Comparison of ENCODE assay signal across 8 cellular contexts in genomic region chr15:49621327-49622210, GRCh38. TPM values are rescaled to one million over a fixed set of nuclear protein-coding genes. Genes with fewer than 3 reads are reported as not detected.
DNase-seq lines count a peak whose midpoint lies in the region; ATAC-seq and TF ChIP-seq lines count a peak whose summit lies in the region.

No MANE protein-coding gene starts in this region.

- intact Hi-C loops in PC-9 (cut with micrococcal nuclease; ENCODE audit: unreplicated experiment) = loop anchor here (10.0 kb wide), 1 partner anchor 467 kb away; the partner anchor contains the start of gene COPS2

- POLR2A ChIA-PET in PC-9 (lab: Charles Lee; ENCODE audit: unreplicated experiment) = interaction anchor here (0.6 kb wide), 1 partner anchor 576 kb away, joined by 4 read pairs; no protein-coding TSS in a partner anchor

- DNase-seq in NCI-H748 (lab: John Stamatoyannopoulos, UW; ENCODE audit: unreplicated experiment) (peak; percentile 10), NCI-H748 treated with DMSO at 0.1 percent for 48 hours (lab: John Stamatoyannopoulos, UW) (no peak), PC-9 (no peak), dermis blood vessel endothelial cell (peak; percentile 4), naive B cell (peak; percentile 4), SKM-1 treated with dmso at 0.1 percent for 144 hours (lab: John Stamatoyannopoulos, UW; ENCODE audit: unreplicated experiment) (no peak), islet precursor cell (no peak)

- H3K4me2 ChIP-seq in PC-9 = peak overlapping the region; percentile 74

- CTCF ChIA-PET in PC-9 (lab: Charles Lee) = interaction anchor here (0.7 kb wide), 1 partner anchor 755 kb away, joined by 17 read pairs; no protein-coding TSS in a partner anchor

- peaks cover 14% of the 10 kb centered on the region; the same call in 1 of the 2 replicates for H3F3A ChIP-seq in PC-9 (ENCODE audit: insufficient read depth, low read depth)

- H3K27ac ChIP-seq in PC-9 = peak overlapping the region; percentile 66

- no peaks in the 10 kb centered on the region for H3K27me3 ChIP-seq in PC-9 (ENCODE audit: insufficient read depth, low read depth)

- H3K27ac Mint-ChIP-seq in naive B cell = peak overlapping the region in 5 of 6 donors; percentile 93 to 98 (median 97)

- ATAC-seq in naive B cell (ENCODE audit: low read depth in 2 of 2) (no peak), GM18870 (IDR thresholded peaks at IDR 0.05; ENCODE audit: unreplicated experiment) (no peak)

- BruUV-seq in PC-9 (replicated peaks; lab: Mats Ljungman, UMichigan) = TSS peak; percentile 57

- peaks cover 27% of the 10 kb centered on the region for H3K79me2 ChIP-seq in PC-9 (ENCODE audit: low read depth)

- H2AFZ ChIP-seq in PC-9 = peak overlapping the region; percentile 88

- no peaks in the 10 kb centered on the region; the same call in 1 of the 2 replicates for H3K9me2 ChIP-seq in PC-9 (ENCODE audit: insufficient read depth)

- H3K9me3 ChIP-seq in PC-9 (ENCODE audit: insufficient read depth, low read depth) = peaks cover 6% of the 10 kb centered on the region

- peak overlapping the region; percentile 92 to 99 (median 98) for H3K4me3 Mint-ChIP-seq in naive B cell

- H3K36me3 ChIP-seq in PC-9 (ENCODE audit: low read depth) = peaks cover 17% of the 10 kb centered on the region

- peaks cover 13% of the 10 kb centered on the region for H3K4me1 ChIP-seq in PC-9 (replicated peaks; ENCODE audit: insufficient read depth)

- no peaks in the 10 kb centered on the region for H3K27me3 Mint-ChIP-seq in naive B cell

- no peak for TF ChIP-seq CTCF in PC-9 (conservative IDR thresholded peaks at IDR 0.05)

- peaks cover 9 to 17% of the 10 kb centered on the region in 2 donors for H3K36me3 Mint-ChIP-seq in naive B cell

- H3K9me3 Mint-ChIP-seq in naive B cell = peaks cover 0 to 10% (median 2%) of the 10 kb centered on the region in 7 donors

- H4K20me1 ChIP-seq in PC-9 (ENCODE audit: insufficient read depth) = no peaks in the 10 kb centered on the region

- H3K4me1 Mint-ChIP-seq in naive B cell = peaks cover 22 to 26% (median 22%) of the 10 kb centered on the region in 3 donors

- H3K4me3 ChIP-seq in PC-9 = peak overlapping the region; percentile 98

RNA-seq across cellular contexts. Expression of gene DTWD1, which starts 0.7 kb away (rescaled TPM):
- total RNA-seq in PC-9 (2021) (21.1 and 24.5 TPM in 2 replicates), dermis blood vessel endothelial cell (12.3 and 16.6 TPM in 2 replicates)
- polyA plus RNA-seq in naive B cell (ENCODE audit: low read depth in 6 of 6) = 10 to 100 TPM; 16.8 to 32.0 (median 26.6) TPM

RNA-seq across cellular contexts. Expression of gene FAM227B, which starts 1.0 kb away (rescaled TPM):
- total RNA-seq in PC-9 (2021) (1.4 and 3.3 TPM in 2 replicates), dermis blood vessel endothelial cell (1.4 and 2.4 TPM in 2 replicates)
- 10 to 100 TPM; 15.8 to 27.3 (median 20.0) TPM for polyA plus RNA-seq in naive B cell (ENCODE audit: low read depth in 6 of 6)

Comparison
In these comparisons a context has a peak if more than half of its experiments do, and no peak if none do; other contexts are left out.
1. DNase-seq: peak in NCI-H748 (single experiment), dermis blood vessel endothelial cell (single experiment) and naive B cell (single experiment); none in NCI-H748 treated with DMSO at 0.1 percent for 48 hours (single experiment), PC-9 (0 of 2), SKM-1 treated with dmso at 0.1 percent for 144 hours (single experiment) and islet precursor cell (single experiment).